Comparison of ENCODE assay signal across 15 cellular contexts in genomic region chr7:91892821-91893340, GRCh38. TPM values are rescaled to one million over a fixed set of nuclear protein-coding genes. Genes with fewer than 3 reads are reported as not detected.
A peak's percentile ranks its signal among the peaks of the same experiment; 100 is the strongest.
DNase-seq lines count a peak whose midpoint lies in the region; ATAC-seq, FAIRE-seq and TF ChIP-seq lines count a peak whose summit lies in the region.
"Had no signal": no experiment of that assay in that cellular context is flagged by ENCODE, and none has a peak within 500 bp of the region (broad histone marks: within the 10 kb centered on the region; RNA-seq: fewer than 3 reads in every experiment).

No MANE protein-coding gene starts in this region.

- H3K9me3 ChIP-seq in left lung = no peaks in the 10 kb centered on the region
- no peaks in the 10 kb centered on the region for H3K9me3 ChIP-seq in left ventricle myocardium inferior (replicated peaks)
- no peaks in the 10 kb centered on the region for H3K9me3 ChIP-seq in vagina

- H3K27ac ChIP-seq in left lung (no peak overlapping the region), left ventricle myocardium inferior (replicated peaks) (no peak overlapping the region), vagina (no peak overlapping the region)
- H3K27ac ChIP-seq: C4-2B had no signal

- FAIRE-seq in HTR-8/SVneo (lab: Jason Lieb, UNC) = no peak

- TF ChIP-seq CTCF in left lung (IDR thresholded peaks at IDR 0.05) (no peak), left ventricle myocardium inferior (IDR thresholded peaks at IDR 0.05; ENCODE audit: borderline replicate concordance) (no peak), vagina (IDR thresholded peaks at IDR 0.05) (no peak)

- intact Hi-C loops in left lung (cut with DNase I) = no loop called here
- intact Hi-C loops in left ventricle myocardium inferior (cut with micrococcal nuclease) = no loop called here
- intact Hi-C loops in vagina (cut with DNase I) = no loop called here

- H3K4me3 ChIP-seq in left lung (no peak overlapping the region), left ventricle myocardium inferior (no peak overlapping the region), vagina (no peak overlapping the region)

- TF ChIP-seq POLR2A in vagina (IDR thresholded peaks at IDR 0.05) = no peak

- H3K27me3 ChIP-seq in left lung = no peaks in the 10 kb centered on the region
- no peaks in the 10 kb centered on the region for H3K27me3 ChIP-seq in left ventricle myocardium inferior (ENCODE audit: low read depth)
- no peaks in the 10 kb centered on the region for H3K27me3 ChIP-seq in vagina

- DNase-seq in DMS53 (lab: John Stamatoyannopoulos, UW) = peak; percentile 68
- DNase-seq in NCI-H1417 (lab: John Stamatoyannopoulos, UW) = peak in 2 of 3 experiments; percentile 55 to 86
- DNase-seq in astrocyte of the hippocampus (ENCODE audit: low read depth, low spot score) = peak; percentile 89
- DNase-seq in left lung = no peak
- DNase-seq in left ventricle myocardium inferior = no peak
- no peak for DNase-seq in HTR-8/SVneo (ENCODE audit: insufficient read length, low spot score)
- no peak for DNase-seq in vagina (ENCODE audit: extremely low spot score in 2 of 2)
- no peak for DNase-seq in anterior cingulate cortex (lab: John Stamatoyannopoulos, UW)
- DNase-seq: effector CD8-positive, alpha-beta T cell; naive thymus-derived CD4-positive, alpha-beta T cell; NCI-H187; SHP77; stimulated activated CD4-positive, alpha-beta T cell treated with anti-CD3 and anti-CD28 coated beads, Interleukin-15, amount 100 ng/mL, for 24 hours; stimulated activated naive B cell treated with anti-CD40 and anti-IgM and Interleukin-4, amounts not matched to agents 10 μg/mL and 1 μg/mL and 100 μg/mL, for 72 hours had no signal

- H3K36me3 ChIP-seq in left lung = no peaks in the 10 kb centered on the region
- H3K36me3 ChIP-seq in left ventricle myocardium inferior = no peaks in the 10 kb centered on the region
- H3K36me3 ChIP-seq in vagina = no peaks in the 10 kb centered on the region

- ATAC-seq in left lung = peak; percentile 17
- ATAC-seq: naive thymus-derived CD4-positive, alpha-beta T cell; stimulated activated naive B cell treated with anti-CD40 and anti-IgM and Interleukin-4, amounts not matched to agents 10 μg/mL and 1 μg/mL and 100 μg/mL, for 72 hours had no signal

- H3K4me1 ChIP-seq in left lung (no peaks in the 10 kb centered on the region), left ventricle myocardium inferior (no peaks in the 10 kb centered on the region), vagina (no peaks in the 10 kb centered on the region)

RNA-seq across cellular contexts. Expression of gene MTERF1, which starts 12.4 kb away (rescaled TPM):
- total RNA-seq in left lung (10 to 100 TPM; 10.8 to 14.5 TPM), left ventricle myocardium inferior (9.2 TPM), vagina (8.1 TPM)

RNA-seq across cellular contexts. Expression of gene AKAP9, which starts 47.8 kb away (rescaled TPM):
- total RNA-seq in left lung (10 to 100 TPM; 57.5 to 58.6 TPM), left ventricle myocardium inferior (49.4 TPM), vagina (75.4 TPM)

Comparison
In these comparisons a context has a peak if more than half of its experiments do, and no peak if none do; other contexts are left out.
1. DNase-seq: peak in DMS53 (single experiment), NCI-H1417 (2 of 3) and astrocyte of the hippocampus (single experiment); none in left lung (0 of 2), left ventricle myocardium inferior (single experiment), HTR-8/SVneo (single experiment), vagina (0 of 2) and anterior cingulate cortex (0 of 58).